ENCODE assay signal across 27 cellular contexts in genomic region chr14:62101189-62101588, GRCh38.
"Had no signal": no experiment of that assay in that cellular context is flagged by ENCODE, and none has a peak within 500 bp of the region (broad histone marks: within the 10 kb centered on the region; RNA-seq: fewer than 3 reads in every experiment).

No MANE protein-coding gene starts in this region.

- ATAC-seq: natural killer cell treated with Interleukin-12 subunit alpha and Interleukin-12 subunit beta and Interleukin-15 and Interleukin-18, amount 100 ng/mL, for 72 hours; psoas muscle; right cardiac atrium; right lobe of liver; stimulated activated effector memory CD8-positive, alpha-beta T cell treated with anti-CD3 and anti-CD28 coated beads, Interleukin-12 subunit alpha, Interleukin-12 subunit beta, amount 100 ng/mL, for 72 hours; stimulated activated naive B cell treated with anti-CD40 and anti-IgM and Interleukin-4, amounts not matched to agents 10 μg/mL and 1 μg/mL and 100 μg/mL, for 72 hours had no signal

- H3K79me2 ChIP-seq: parathyroid adenoma had no signal

- H3K27ac ChIP-seq: neural progenitor cell, ovary, parathyroid adenoma, psoas muscle, right lobe of liver, sigmoid colon, stomach, thoracic aorta, thyroid gland, tibial nerve, upper lobe of left lung, vagina had no signal

- H3K36me3 ChIP-seq: neural progenitor cell, ovary, right lobe of liver, sigmoid colon, stomach, thoracic aorta, thyroid gland, tibial nerve, upper lobe of left lung, vagina had no signal

- H2AFZ ChIP-seq: neural progenitor cell, parathyroid adenoma had no signal

- H3K4me1 ChIP-seq: parathyroid adenoma, psoas muscle, right lobe of liver, sigmoid colon, stomach, thyroid gland, tibial nerve, upper lobe of left lung, vagina had no signal

- FAIRE-seq: small intestine, urothelium cell line had no signal

- H3K9me3 ChIP-seq: ovary, psoas muscle, right lobe of liver, sigmoid colon, stomach, thoracic aorta, thyroid gland, tibial nerve, upper lobe of left lung, vagina had no signal

- H3K4me2 ChIP-seq: neural progenitor cell had no signal

- DNase-seq: nephron progenitor cell; occipital lobe; ovary; posterior cingulate gyrus; psoas muscle; right cardiac atrium; right lobe of liver; sigmoid colon; small intestine; stimulated activated CD4-positive, alpha-beta T cell treated with anti-CD3 and anti-CD28 coated beads, Interleukin-15, amount 100 ng/mL, for 24 hours; stimulated activated CD4-positive, alpha-beta T cell treated with anti-CD3 and anti-CD28 coated beads, Interleukin-2, amount 100 ng/mL, for 24 hours; stimulated activated CD4-positive, alpha-beta T cell treated with anti-CD3 and anti-CD28 coated beads, Interleukin-2, amount 100 ng/mL, for 48 hours; stimulated activated CD4-positive, alpha-beta T cell treated with anti-CD3 and anti-CD28 coated beads, Interleukin-4, amount 100 ng/mL, for 24 hours; stimulated activated naive B cell treated with anti-CD40 and anti-IgM and Interleukin-4, amounts not matched to agents 10 μg/mL and 1 μg/mL and 100 μg/mL, for 72 hours; stimulated activated naive CD4-positive, alpha-beta T cell treated with Interleukin-2 at 50 U/mL for 16 hours; stomach; thyroid gland; trophoblast cell; upper lobe of left lung had no signal

- H3K9ac ChIP-seq: neural progenitor cell, parathyroid adenoma had no signal

- H3K27me3 ChIP-seq: neural progenitor cell, ovary, right lobe of liver, sigmoid colon, stomach, thyroid gland, tibial nerve, upper lobe of left lung, vagina had no signal

- H3K4me3 ChIP-seq: neural progenitor cell, ovary, psoas muscle, right lobe of liver, sigmoid colon, stomach, thoracic aorta, thyroid gland, tibial nerve, upper lobe of left lung, vagina had no signal
